8 cellular contexts compared by ENCODE assay signal in genomic region chr1:83583351-83584014, GRCh38.
DNase-seq lines count a peak whose midpoint lies in the region; ATAC-seq lines count a peak whose summit lies in the region.

No MANE protein-coding gene starts in this region.

- no peaks in the 10 kb centered on the region for H3K4me1 Mint-ChIP-seq in activated T-helper 1 cell treated with anti-CD3 and anti-CD28 coated beads, Interleukin-12 subunit alpha, Interleukin-12 subunit beta, Interleukin-2, Interleukin-4 antibody, amounts not matched to agents 30 ng/mL and 10 ng/mL and 1 ng/mL, durations not matched to agents 14 hours and 24 hours and 36 hours (ENCODE audit: low read depth)

- peaks cover 19% of the 10 kb centered on the region for H3K9me3 Mint-ChIP-seq in activated T-helper 1 cell treated with anti-CD3 and anti-CD28 coated beads, Interleukin-12 subunit alpha, Interleukin-12 subunit beta, Interleukin-2, Interleukin-4 antibody, amounts not matched to agents 30 ng/mL and 10 ng/mL and 1 ng/mL, durations not matched to agents 14 hours and 24 hours and 36 hours

- ATAC-seq in HG02852 (IDR thresholded peaks at IDR 0.05; ENCODE audit: unreplicated experiment) = no peak
- ATAC-seq in GM21381 (IDR thresholded peaks at IDR 0.05; ENCODE audit: unreplicated experiment) = no peak
- no peak for ATAC-seq in GM21390 (IDR thresholded peaks at IDR 0.05; ENCODE audit: unreplicated experiment)

- DNase-seq in NCI-H2171 treated with DMSO at 0.1 percent for 48 hours (lab: John Stamatoyannopoulos, UW) (peak; percentile 34), NCI-H2171 (lab: John Stamatoyannopoulos, UW) (no peak), NCI-H2029 treated with DMSO at 0.1 percent for 48 hours (lab: John Stamatoyannopoulos, UW) (peak; percentile 33), pons (ENCODE audit: low spot score) (peak; percentile 29)
- peak; percentile 27 for DNase-seq in activated T-helper 1 cell treated with anti-CD3 and anti-CD28 coated beads, Interleukin-12 subunit alpha, Interleukin-12 subunit beta, Interleukin-2, Interleukin-4 antibody, amounts not matched to agents 30 ng/mL and 10 ng/mL and 1 ng/mL, durations not matched to agents 14 hours and 24 hours and 36 hours (ENCODE audit: low spot score)

- no peaks in the 10 kb centered on the region for H3K27me3 Mint-ChIP-seq in activated T-helper 1 cell treated with anti-CD3 and anti-CD28 coated beads, Interleukin-12 subunit alpha, Interleukin-12 subunit beta, Interleukin-2, Interleukin-4 antibody, amounts not matched to agents 30 ng/mL and 10 ng/mL and 1 ng/mL, durations not matched to agents 14 hours and 24 hours and 36 hours (ENCODE audit: insufficient read depth)

- no peak overlapping the region for H3K4me3 Mint-ChIP-seq in activated T-helper 1 cell treated with anti-CD3 and anti-CD28 coated beads, Interleukin-12 subunit alpha, Interleukin-12 subunit beta, Interleukin-2, Interleukin-4 antibody, amounts not matched to agents 30 ng/mL and 10 ng/mL and 1 ng/mL, durations not matched to agents 14 hours and 24 hours and 36 hours

- no peak overlapping the region for H3K27ac Mint-ChIP-seq in activated T-helper 1 cell treated with anti-CD3 and anti-CD28 coated beads, Interleukin-12 subunit alpha, Interleukin-12 subunit beta, Interleukin-2, Interleukin-4 antibody, amounts not matched to agents 30 ng/mL and 10 ng/mL and 1 ng/mL, durations not matched to agents 14 hours and 24 hours and 36 hours

- peaks cover 2% of the 10 kb centered on the region for H3K36me3 Mint-ChIP-seq in activated T-helper 1 cell treated with anti-CD3 and anti-CD28 coated beads, Interleukin-12 subunit alpha, Interleukin-12 subunit beta, Interleukin-2, Interleukin-4 antibody, amounts not matched to agents 30 ng/mL and 10 ng/mL and 1 ng/mL, durations not matched to agents 14 hours and 24 hours and 36 hours (ENCODE audit: low read depth)

- intact Hi-C loops in activated T-helper 1 cell treated with anti-CD3 and anti-CD28 coated beads, Interleukin-12 subunit alpha, Interleukin-12 subunit beta, Interleukin-2, Interleukin-4 antibody, amounts not matched to agents 30 ng/mL and 10 ng/mL and 1 ng/mL, durations not matched to agents 14 hours and 24 hours and 36 hours (cut with micrococcal nuclease) = loop anchor here (10.0 kb wide), 1 partner anchor 809 kb away; no protein-coding TSS in a partner anchor
